In the genomic region with DNA sequence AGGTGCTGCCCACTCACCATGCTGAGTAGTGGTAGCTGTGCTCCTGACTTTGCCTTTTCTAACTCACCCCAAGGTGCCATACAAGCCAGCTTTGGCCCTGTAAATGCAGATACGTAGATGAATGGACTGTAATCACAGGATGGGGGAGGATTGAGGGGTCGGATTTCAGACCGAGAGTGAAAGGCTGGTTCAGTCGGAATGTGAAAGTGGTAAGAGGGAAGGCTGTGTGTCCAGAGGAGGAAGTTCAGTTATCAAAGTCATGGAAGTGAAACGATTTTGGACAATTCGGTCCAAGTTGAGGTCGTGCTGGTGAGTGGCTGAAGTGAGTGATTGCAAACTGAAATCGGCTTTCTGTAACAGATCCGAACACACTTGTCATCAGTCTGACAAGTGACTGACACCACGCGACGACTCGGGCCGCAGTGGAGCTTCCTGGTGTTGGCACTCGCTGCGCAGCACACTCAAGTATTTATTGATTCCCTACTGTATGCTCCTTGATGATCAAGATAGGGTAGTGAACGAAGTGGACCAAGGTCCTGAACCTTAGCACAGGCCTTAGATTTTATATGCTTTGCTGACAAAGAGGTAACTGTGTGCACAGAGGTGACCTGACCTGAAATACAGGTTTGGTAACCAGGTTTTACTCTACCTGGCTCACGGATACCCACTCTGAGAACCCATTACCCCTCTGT, we compare ENCODE assay signal across 20 cellular contexts. TPM values are rescaled to one million over a fixed set of nuclear protein-coding genes. Genes with fewer than 3 reads are reported as not detected.
DNase-seq lines count a peak whose midpoint lies in the region; ATAC-seq, FAIRE-seq and TF ChIP-seq lines count a peak whose summit lies in the region.
"Had no signal": no experiment of that assay in that cellular context is flagged by ENCODE, and none has a peak within 500 bp of the region (broad histone marks: within the 10 kb centered on the region; RNA-seq: fewer than 3 reads in every experiment).

No MANE protein-coding gene starts in this region.

- no peak overlapping the region for H2BK15ac ChIP-seq in H1 (ENCODE audit: low read length)

- peak overlapping the region; percentile 40 to 55; a peak in 3 of 4 replicates for H3K4me2 ChIP-seq in H1 (ENCODE audit: insufficient read depth in 1 of 2, low read depth in 2 of 2, low read length in 2 of 2)
- H3K4me2 ChIP-seq: KMS-11 had no signal

- H2BK12ac ChIP-seq in H1 (ENCODE audit: low read depth, low read length), result no peak overlapping the region

- H2BK20ac ChIP-seq in H1 (ENCODE audit: low read length), result no peak overlapping the region

- peaks cover 29 to 67% (median 55%) of the 10 kb centered on the region in 4 experiments for H3K36me3 ChIP-seq in H1 (ENCODE audit: control insufficient read depth in 2 of 4, insufficient read depth in 4 of 4, low read length in 3 of 4)
- H3K36me3 ChIP-seq in mucosa of descending colon (ENCODE audit: low read depth), result peaks cover 12% of the 10 kb centered on the region
- H3K36me3 ChIP-seq: ovary had no signal

- H4K91ac ChIP-seq in H1 (replicated peaks; ENCODE audit: insufficient read length, low read length), result no peak overlapping the region

- peaks cover 7% of the 10 kb centered on the region for H3K79me1 ChIP-seq in H1 (ENCODE audit: low read depth, low read length)

- CTCF ChIA-PET in Calu3 (lab: Charles Lee) (interaction anchor here (1.3 to 1.5 kb wide), 2 partner anchors 10 to 79 kb away, joined by 3 to 8 read pairs; a partner anchor contains a TSS), H1 (lab: Charles Lee; ENCODE audit: partially characterized antibody) (interaction anchor here (0.7 to 1.3 kb wide), 4 partner anchors 9 to 200 kb away, joined by 3 to 5 read pairs (median 3); a partner anchor contains a TSS)

- H2AK5ac ChIP-seq in H1 (ENCODE audit: low read depth, low read length), result no peak overlapping the region

- no peak for TF ChIP-seq CTCF in Calu3 (IDR thresholded peaks at IDR 0.05; ENCODE audit: unreplicated experiment)
- TF ChIP-seq CTCF in H1 (IDR thresholded peaks at IDR 0.05; ENCODE audit: control extremely low read depth in 1 of 3, insufficient read depth in 1 of 3, low read depth in 1 of 3, low read length in 3 of 3), result no peak
- no peak for TF ChIP-seq CTCF in mucosa of descending colon (IDR thresholded peaks at IDR 0.05)
- no peak for TF ChIP-seq CTCF in CD14-positive monocyte (IDR thresholded peaks at IDR 0.05)

- no peak overlapping the region for H2BK5ac ChIP-seq in H1 (ENCODE audit: low read depth, low read length)

- no peaks in the 10 kb centered on the region for H3K9me3 ChIP-seq in H1 (ENCODE audit: insufficient read depth in 2 of 2, low read depth in 1 of 2, low read length in 1 of 2)
- no peaks in the 10 kb centered on the region for H3K9me3 ChIP-seq in mucosa of descending colon
- H3K9me3 ChIP-seq: ovary, Peyer's patch, suprapubic skin had no signal

- H3K4ac ChIP-seq in H1 (replicated peaks; ENCODE audit: insufficient read length, low read depth, low read length), result no peak overlapping the region

- no TSS peak for BruUV-seq in Calu3 (replicated peaks; lab: Mats Ljungman, UMichigan)

- no peak for TF ChIP-seq POLR2A in H1 (IDR thresholded peaks at IDR 0.05; ENCODE audit: control extremely low read depth in 1 of 2, low read depth in 2 of 2, low read length in 2 of 2)

- H3K56ac ChIP-seq in H1 (replicated peaks; ENCODE audit: insufficient read length, low read depth, low read length), result no peak overlapping the region

- intact Hi-C loops in Calu3 (cut with micrococcal nuclease; ENCODE audit: unreplicated experiment) (loop anchor here (1.0 kb wide), 1 partner anchor 32 kb away; no protein-coding TSS in a partner anchor), mucosa of descending colon (cut with DNase I, micrococcal nuclease) (no loop called here), CD14-positive monocyte (cut with micrococcal nuclease) (no loop called here)

- no peak for TF ChIP-seq RAD21 in H1 (IDR thresholded peaks at IDR 0.05 in 1 of 2, conservative IDR thresholded peaks at IDR 0.05 in 1 of 2; ENCODE audit: low read depth in 2 of 2, low read length in 2 of 2)

- DNase-seq in Calu3 (peak; percentile 71), MV-4-11 (lab: John Stamatoyannopoulos, UW) (peak; percentile 82), H1 (ENCODE audit: low read depth in 1 of 2, low spot score in 2 of 2) (no peak), mucosa of descending colon (peak in 1 of 3 donors; percentile 24), CD14-positive monocyte (ENCODE audit: low spot score) (no peak), germinal center (ENCODE audit: low spot score) (no peak), glomerular visceral epithelial cell (ENCODE audit: extremely low spot score) (no peak)
- DNase-seq: activated effector memory CD4-positive, alpha-beta T cell treated with anti-CD3 and anti-CD28 coated beads, Interleukin-2, amount 50 U/mL, for 16 hours; endodermal cell; GM23248; NCI-H1105; NCI-H2171; NCI-H774; ovary; stimulated activated CD4-positive, alpha-beta T cell treated with anti-CD3 and anti-CD28 coated beads, Interleukin-4, amount 100 ng/mL, for 24 hours had no signal

- FAIRE-seq in H1 (lab: Jason Lieb, UNC), result no peak

- peak; percentile 83 for ATAC-seq in mucosa of descending colon
- ATAC-seq: left lobe of liver had no signal

- H3K27me3 Mint-ChIP-seq in Calu3 (ENCODE audit: unreplicated experiment) (no peaks in the 10 kb centered on the region), CD14-positive monocyte (ENCODE audit: low read depth in 3 of 3) (no peaks in the 10 kb centered on the region)
- H3K27me3 Mint-ChIP-seq: central memory CD8-positive, alpha-beta T cell had no signal

- H3K4me3 ChIP-seq in H1 (ENCODE audit: extremely low read depth in 1 of 4, insufficient read depth in 2 of 4, low read depth in 3 of 4, low read length in 4 of 4) (no peak overlapping the region), mucosa of descending colon (no peak overlapping the region)
- H3K4me3 ChIP-seq: GM23248, ovary, Peyer's patch, suprapubic skin had no signal

- H3K27ac ChIP-seq in H1 (ENCODE audit: low read depth, low read length), result no peak overlapping the region
- H3K27ac ChIP-seq: GM23248, KMS-11, ovary, suprapubic skin had no signal

- H3K4me1 ChIP-seq in H1 (replicated peaks in 1 of 4; ENCODE audit: control insufficient read depth in 3 of 4, insufficient read depth in 4 of 4, low read length in 3 of 4) (peaks cover 0 to 9% (median 2%) of the 10 kb centered on the region in 4 experiments; a peak in 5 of 7 replicates), mucosa of descending colon (ENCODE audit: low read depth) (peaks cover 5% of the 10 kb centered on the region)
- H3K4me1 ChIP-seq: Peyer's patch had no signal

- H3K79me2 ChIP-seq in H1 (ENCODE audit: control insufficient read depth in 1 of 2, insufficient read depth in 2 of 2, low read length in 2 of 2), result peaks cover 0 to 15% of the 10 kb centered on the region in 2 experiments; a peak in 3 of 4 replicates

- H3K23ac ChIP-seq in H1 (ENCODE audit: insufficient read length), result no peak overlapping the region

- H3K27ac Mint-ChIP-seq in Calu3 (ENCODE audit: unreplicated experiment), result peak overlapping the region; percentile 84
- peak overlapping the region in 2 of 7 donors; percentile 2 to 51 for H3K27ac Mint-ChIP-seq in CD14-positive monocyte
- H3K27ac Mint-ChIP-seq: endodermal cell had no signal

- H4K8ac ChIP-seq in H1 (ENCODE audit: extremely low read depth, insufficient read depth, low read length), result no peak overlapping the region

- H3K9me3 Mint-ChIP-seq in Calu3 (ENCODE audit: low read depth, unreplicated experiment), result no peaks in the 10 kb centered on the region
- H3K9me3 Mint-ChIP-seq in CD14-positive monocyte, result peaks cover 0 to 4% (median 0%) of the 10 kb centered on the region in 7 donors
- H3K9me3 Mint-ChIP-seq: central memory CD8-positive, alpha-beta T cell; endodermal cell had no signal

- WGBS in H1 (ENCODE audit: extremely low coverage in 1 of 2, insufficient coverage in 1 of 2, insufficient read length in 1 of 2, insufficient replicate concordance in 2 of 2, low coverage in 1 of 2, low lambda C conversion rate in 2 of 2, missing lambda C conversion rate in 1 of 2), 2 experiments, result 90% methylated on average over 18 of the region's 18 CpGs; no CpG with 5 or more reads in 1 of the 2 experiments

- no peak overlapping the region for H4K5ac ChIP-seq in H1 (ENCODE audit: insufficient read length, low read depth, low read length)

- H3K36me3 Mint-ChIP-seq in Calu3 (ENCODE audit: insufficient read depth, unreplicated experiment) (peaks cover 79% of the 10 kb centered on the region), CD14-positive monocyte (peaks cover 72 to 91% of the 10 kb centered on the region in 2 donors)

- H3K4me1 Mint-ChIP-seq in Calu3 (ENCODE audit: low read depth, unreplicated experiment) (peaks cover 45% of the 10 kb centered on the region), CD14-positive monocyte (peaks cover 2% of the 10 kb centered on the region)
- H3K4me1 Mint-ChIP-seq: endodermal cell had no signal

- POLR2A ChIA-PET in H1 (lab: Charles Lee; ENCODE audit: partially characterized antibody), result interaction anchor here (0.7 to 3.2 kb wide), 3 partner anchors 8 to 17 kb away, joined by 3 to 16 read pairs (median 4); a partner anchor contains a TSS

- H3K23me2 ChIP-seq in H1 (ENCODE audit: low read depth, low read length), result no peaks in the 10 kb centered on the region

- H3K27me3 ChIP-seq in H1 (replicated peaks in 1 of 4; ENCODE audit: control insufficient read depth in 3 of 4, extremely low read depth in 1 of 4, insufficient read depth in 3 of 4, low read length in 3 of 4), result no peaks in the 10 kb centered on the region
- H3K27me3 ChIP-seq: ovary, Peyer's patch, suprapubic skin had no signal

- no peak overlapping the region for H2BK120ac ChIP-seq in H1 (replicated peaks; ENCODE audit: low read depth, low read length)

- no peak for TF ChIP-seq EP300 in H1 (IDR thresholded peaks at IDR 0.05; ENCODE audit: borderline replicate concordance in 1 of 2, low read depth in 2 of 2, low read length in 2 of 2)

- H3K18ac ChIP-seq in H1 (ENCODE audit: extremely low read depth, low read length), result no peak overlapping the region

- peak overlapping the region in 1 of 4 experiments; percentile 40; a peak in 3 of 7 replicates for H3K9ac ChIP-seq in H1 (replicated peaks in 1 of 4; ENCODE audit: extremely low read depth in 1 of 4, low read depth in 3 of 4, low read length in 3 of 4)
- H3K9ac ChIP-seq: GM23248, KMS-11 had no signal

- H3K4me3 Mint-ChIP-seq in Calu3 (ENCODE audit: low read depth, unreplicated experiment), result peak overlapping the region; percentile 66
- no peak overlapping the region for H3K4me3 Mint-ChIP-seq in CD14-positive monocyte
- H3K4me3 Mint-ChIP-seq: central memory CD8-positive, alpha-beta T cell; endodermal cell had no signal

- no peak overlapping the region for H3K14ac ChIP-seq in H1 (ENCODE audit: insufficient read length)

- H2AFZ ChIP-seq in H1 (ENCODE audit: low read length), result no peak overlapping the region
- H2AFZ ChIP-seq: GM23248 had no signal

- H4K20me1 ChIP-seq in H1 (replicated peaks in 1 of 2; ENCODE audit: control insufficient read depth in 1 of 2, insufficient read depth in 2 of 2, low read length in 2 of 2), result peaks cover 5 to 9% of the 10 kb centered on the region in 2 experiments

RNA-seq across cellular contexts. Expression of a gene that starts 10.5 kb away (rescaled TPM):
- 40.3 and 45.2 TPM in 2 replicates for total RNA-seq in Calu3 (2022)
- 35.7 and 36.3 TPM in 2 replicates for total RNA-seq in H1 (2021; fragmentation: NEBNext Ultra II Directional; extraction: Animal tissue kit (Norgen Biotek cat#: 25700))
- 16.9 and 22.3 TPM in 2 replicates for polyA plus RNA-seq in H1 (2011; rRNA removed)
- polyA plus RNA-seq in H1 (2011; cell fraction: cytosol; rRNA removed), result 16.1 TPM
- 34.5 TPM for polyA plus RNA-seq in H1 (2011; cell fraction: nucleus; rRNA removed)
- polyA plus RNA-seq in H1 (2012, experiment 1 of 2), result 20.6 to 25.7 TPM (median 22.8 TPM) in 4 replicates
- 24.5 TPM for polyA plus RNA-seq in H1 (2012, experiment 2 of 2)
- polyA plus RNA-seq in H1 (2013, experiment 1 of 2), result 14.9 TPM
- polyA plus RNA-seq in H1 (2013, experiment 2 of 2), result 13.3 TPM
- 15.0 and 17.4 TPM in 2 replicates for polyA minus RNA-seq in H1 (2011; rRNA and poly(A)+ RNA removed)
- 27.6 TPM for polyA minus RNA-seq in H1 (2011; cell fraction: cytosol; rRNA and poly(A)+ RNA removed)
- 26.6 TPM for polyA minus RNA-seq in H1 (2011; cell fraction: nucleus; rRNA and poly(A)+ RNA removed)
- total RNA-seq in mucosa of descending colon, result 10 to 100 TPM; 22.0 to 32.4 (median 28.1) TPM
- polyA plus RNA-seq in CD14-positive monocyte, result under 1 TPM; 0.51 to 0.86 TPM

RNA-seq across cellular contexts. Expression of a gene that starts 33.6 kb away (rescaled TPM):
- total RNA-seq in Calu3 (2022) (17.2 and 18.5 TPM in 2 replicates), mucosa of descending colon (10 to 100 TPM in 2 of 3 donors, 1 to 10 TPM in 1; 9.7 to 12.8 (median 11.9) TPM)
- total RNA-seq in H1 (2021; fragmentation: NEBNext Ultra II Directional; extraction: Animal tissue kit (Norgen Biotek cat#: 25700)), result 19.3 and 20.1 TPM in 2 replicates
- polyA plus RNA-seq in H1 (2011; rRNA removed) (6.7 and 9.1 TPM in 2 replicates), CD14-positive monocyte (1 to 10 TPM; 1.6 to 2.3 TPM)
- polyA plus RNA-seq in H1 (2011; cell fraction: cytosol; rRNA removed), result 10.7 TPM
- polyA plus RNA-seq in H1 (2011; cell fraction: nucleus; rRNA removed), result 13.6 TPM
- polyA plus RNA-seq in H1 (2012, experiment 1 of 2), result 13.3 to 16.9 TPM (median 14.4 TPM) in 4 replicates
- polyA plus RNA-seq in H1 (2012, experiment 2 of 2), result 8.3 TPM
- polyA plus RNA-seq in H1 (2013, experiment 1 of 2), result 7.2 TPM
- 7.1 TPM for polyA plus RNA-seq in H1 (2013, experiment 2 of 2)
- 6.1 and 8.2 TPM in 2 replicates for polyA minus RNA-seq in H1 (2011; rRNA and poly(A)+ RNA removed)
- polyA minus RNA-seq in H1 (2011; cell fraction: cytosol; rRNA and poly(A)+ RNA removed), result 7.0 TPM
- 9.7 TPM for polyA minus RNA-seq in H1 (2011; cell fraction: nucleus; rRNA and poly(A)+ RNA removed)

RNA-seq across cellular contexts. Expression of a gene that starts 56.2 kb away (rescaled TPM):
- total RNA-seq in Calu3 (2022) (17.8 and 18.1 TPM in 2 replicates), mucosa of descending colon (10 to 100 TPM in 2 of 3 donors, 1 to 10 TPM in 1; 9.2 to 18.2 (median 12.9) TPM)
- 7.3 and 8.3 TPM in 2 replicates for total RNA-seq in H1 (2021; fragmentation: NEBNext Ultra II Directional; extraction: Animal tissue kit (Norgen Biotek cat#: 25700))
- polyA plus RNA-seq in H1 (2011; rRNA removed) (8.2 and 10.3 TPM in 2 replicates), CD14-positive monocyte (1 to 10 TPM; 1.2 to 1.5 TPM)
- 10.9 TPM for polyA plus RNA-seq in H1 (2011; cell fraction: cytosol; rRNA removed)
- polyA plus RNA-seq in H1 (2011; cell fraction: nucleus; rRNA removed), result 28.9 TPM
- polyA plus RNA-seq in H1 (2012, experiment 1 of 2), result 4.0 to 9.1 TPM (median 6.6 TPM) in 4 replicates
- polyA plus RNA-seq in H1 (2012, experiment 2 of 2), result 3.2 TPM
- 4.3 TPM for polyA plus RNA-seq in H1 (2013, experiment 1 of 2)
- 4.2 TPM for polyA plus RNA-seq in H1 (2013, experiment 2 of 2)
- 4.8 and 5.3 TPM in 2 replicates for polyA minus RNA-seq in H1 (2011; rRNA and poly(A)+ RNA removed)
- 3.9 TPM for polyA minus RNA-seq in H1 (2011; cell fraction: cytosol; rRNA and poly(A)+ RNA removed)
- polyA minus RNA-seq in H1 (2011; cell fraction: nucleus; rRNA and poly(A)+ RNA removed), result 11.9 TPM

RNA-seq across cellular contexts. Expression of a gene that starts 58.6 kb away (rescaled TPM):
- total RNA-seq in Calu3 (2022), result 14.6 and 17.0 TPM in 2 replicates
- 62.2 and 63.5 TPM in 2 replicates for total RNA-seq in H1 (2021; fragmentation: NEBNext Ultra II Directional; extraction: Animal tissue kit (Norgen Biotek cat#: 25700))
- 52.7 and 58.9 TPM in 2 replicates for polyA plus RNA-seq in H1 (2011; rRNA removed)
- 23.2 TPM for polyA plus RNA-seq in H1 (2011; cell fraction: cytosol; rRNA removed)
- 59.5 TPM for polyA plus RNA-seq in H1 (2011; cell fraction: nucleus; rRNA removed)
- polyA plus RNA-seq in H1 (2012, experiment 1 of 2), result 26.3 to 32.8 TPM (median 30.3 TPM) in 4 replicates
- polyA plus RNA-seq in H1 (2012, experiment 2 of 2), result 6.2 TPM
- 35.1 TPM for polyA plus RNA-seq in H1 (2013, experiment 1 of 2)
- polyA plus RNA-seq in H1 (2013, experiment 2 of 2), result 35.0 TPM
- polyA minus RNA-seq in H1 (2011; rRNA and poly(A)+ RNA removed), result 128 and 158 TPM in 2 replicates
- polyA minus RNA-seq in H1 (2011; cell fraction: cytosol; rRNA and poly(A)+ RNA removed), result 46.4 TPM
- polyA minus RNA-seq in H1 (2011; cell fraction: nucleus; rRNA and poly(A)+ RNA removed), result 93.4 TPM
- total RNA-seq in mucosa of descending colon, result 10 to 100 TPM in 2 of 3 donors, 1 to 10 TPM in 1; 9.9 to 17.2 (median 10.9) TPM
- 1 to 10 TPM; 3.0 to 3.7 TPM for polyA plus RNA-seq in CD14-positive monocyte

Comparison
In these comparisons a context has a peak if more than half of its experiments do, and no peak if none do; other contexts are left out.
1. DNase-seq: peak in Calu3 (single experiment) and MV-4-11 (single experiment); none in H1 (0 of 2), CD14-positive monocyte (single experiment), germinal center (single experiment) and glomerular visceral epithelial cell (single experiment).